In genomic region chr1:217407426-217407825, GRCh38 we compare ENCODE assay signal across 1 cellular context.
TF ChIP-seq lines count a peak whose summit lies in the region.

No MANE protein-coding gene starts in this region.

TF ChIP-seq in SK-N-SH treated with all-trans-retinoic acid at 6 μM for 48 hours, 23 proteins besides CTCF, POLR2A, EP300 and RAD21 (continued from another document):
- TF ChIP-seq TOX (CRISPR knock-in tag; IDR thresholded peaks at IDR 0.05; ENCODE audit: borderline replicate concordance) (no peak), ZNF8 (CRISPR knock-in tag; IDR thresholded peaks at IDR 0.05) (no peak), CSRNP3 (CRISPR knock-in tag; IDR thresholded peaks at IDR 0.05) (no peak), ARNTL (CRISPR knock-in tag; IDR thresholded peaks at IDR 0.05; ENCODE audit: borderline replicate concordance, low read depth) (no peak), PPARA (CRISPR knock-in tag; IDR thresholded peaks at IDR 0.05; ENCODE audit: borderline replicate concordance) (no peak), OSR1 (CRISPR knock-in tag; IDR thresholded peaks at IDR 0.05) (no peak), CREB5 (CRISPR knock-in tag; IDR thresholded peaks at IDR 0.05; ENCODE audit: low read depth) (no peak), GLIS3 (CRISPR knock-in tag; IDR thresholded peaks at IDR 0.05) (no peak)
TF ChIP-seq in SK-N-SH treated with all-trans-retinoic acid at 6 μM for 48 hours: peak in this region for 0.
